In the genomic region with DNA sequence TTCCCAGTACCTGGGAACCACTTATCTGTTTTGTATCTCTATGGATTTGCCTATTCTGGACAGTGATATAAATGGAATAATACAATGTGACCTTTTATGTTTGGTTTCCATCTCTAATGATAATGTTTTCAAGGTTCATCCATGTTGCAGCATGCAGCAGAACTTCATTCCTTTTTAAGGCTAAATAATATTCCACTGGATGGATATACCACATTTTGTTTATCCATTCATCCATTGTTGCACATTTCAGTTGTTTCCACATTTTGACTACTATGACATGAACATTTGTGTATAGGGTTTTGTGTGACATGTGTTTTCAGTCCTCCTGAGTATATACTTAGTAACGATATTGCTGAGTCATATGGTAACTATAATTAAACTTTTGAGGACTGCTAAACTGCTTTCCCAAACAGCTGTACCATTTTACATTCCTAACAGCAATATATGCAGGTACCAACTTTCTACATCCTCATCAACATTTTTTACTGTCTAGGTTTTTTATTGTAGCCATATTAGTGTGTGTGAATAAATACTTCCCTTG, we compare ENCODE assay signal across 23 cellular contexts.
"Had no signal": no experiment of that assay in that cellular context is flagged by ENCODE, and none has a peak within 500 bp of the region (broad histone marks: within the 10 kb centered on the region; RNA-seq: fewer than 3 reads in every experiment).

No MANE protein-coding gene starts in this region.

- H3K4me3 ChIP-seq: cardiac muscle cell, SJCRH30 had no signal

- H3K4me1 ChIP-seq: SJCRH30 had no signal

- ATAC-seq: activated CD4-positive, CD25-positive, alpha-beta regulatory T cell treated with anti-CD3 and anti-CD28 coated beads, Interleukin-2, amount 50 U/mL, for 24 hours; activated CD8-positive, alpha-beta T cell treated with anti-CD3 and anti-CD28 coated beads for 36 hours; Panc1; Right ventricle myocardium inferior had no signal

- H3K36me3 ChIP-seq: brain microvascular endothelial cell, cardiac muscle cell, SJCRH30 had no signal

- H3K27ac ChIP-seq: brain microvascular endothelial cell, cardiac muscle cell, SJCRH30 had no signal

- H3K27me3 ChIP-seq: brain microvascular endothelial cell, cardiac muscle cell, SJCRH30 had no signal

- DNase-seq: activated CD4-positive, alpha-beta T cell treated with anti-CD3 and anti-CD28 coated beads for 4 hours; activated CD8-positive, alpha-beta memory T cell treated with anti-CD3 and anti-CD28 coated beads, Interleukin-2, amount 50 U/mL, for 4 hours; activated CD8-positive, alpha-beta T cell treated with anti-CD3 and anti-CD28 coated beads for 36 hours; activated effector memory CD4-positive, alpha-beta T cell treated with Interleukin-2 at 50 U/mL for 16 hours; activated naive CD4-positive, alpha-beta T cell; brain microvascular endothelial cell; MM.1S; NCI-H1092; NCI-H1417 treated with DMSO at 0.1 percent for 48 hours; NCI-H1694; NCI-H2029; NCI-H2107; NCI-H345; NCI-H510A; NCI-H526 treated with DMSO at 0.1 percent for 48 hours; NK-92 treated with Interleukin-12 subunit alpha and Interleukin-12 subunit beta, amount 100 ng/mL, for 24 hours; OCI-M1; RPMI8226; SJCRH30 had no signal
